In genomic region chr5:156913719-156914370, GRCh38 we compare ENCODE assay signal across 9 cellular contexts. TPM values are rescaled to one million over a fixed set of nuclear protein-coding genes. Genes with fewer than 3 reads are reported as not detected.
DNase-seq lines count a peak whose midpoint lies in the region; ATAC-seq and TF ChIP-seq lines count a peak whose summit lies in the region.
"Had no signal": no experiment of that assay in that cellular context is flagged by ENCODE, and none has a peak within 500 bp of the region (broad histone marks: within the 10 kb centered on the region; RNA-seq: fewer than 3 reads in every experiment).

No MANE protein-coding gene starts in this region.

- peak overlapping the region; percentile 29 for H3K27ac ChIP-seq in CD4-positive, alpha-beta T cell (ENCODE audit: low read depth, low read length)
- H3K27ac ChIP-seq in ovary (no peak overlapping the region), osteoblast (ENCODE audit: low read depth, low read length) (no peak overlapping the region)

- H3K4me1 Mint-ChIP-seq in CD4-positive, alpha-beta T cell (ENCODE audit: low read depth) = peaks cover 47% of the 10 kb centered on the region
- peaks cover 38% of the 10 kb centered on the region for H3K4me1 Mint-ChIP-seq in central memory CD8-positive, alpha-beta T cell

- POLR2A ChIA-PET in CD4-positive, alpha-beta T cell (lab: Charles Lee) = interaction anchor here (0.6 to 1.9 kb wide), 11 partner anchors 9 to 490 kb away, joined by 3 to 17 read pairs (median 4); partner anchors contain the start of gene MED7

- peak overlapping the region; percentile 89 for H3K27ac Mint-ChIP-seq in CD4-positive, alpha-beta T cell
- peak overlapping the region; percentile 85 for H3K27ac Mint-ChIP-seq in central memory CD8-positive, alpha-beta T cell (ENCODE audit: low read depth)

- H3K4me2 ChIP-seq in osteoblast (ENCODE audit: insufficient read depth, low read length) = no peak overlapping the region

- TF ChIP-seq EP300 in ovary (IDR thresholded peaks at IDR 0.05) = no peak

- no peak overlapping the region for H3K4me3 ChIP-seq in ovary
- H3K4me3 ChIP-seq in osteoblast (ENCODE audit: insufficient read depth, low read length) = no peak overlapping the region

- no peaks in the 10 kb centered on the region for H3K27me3 ChIP-seq in CD4-positive, alpha-beta T cell (ENCODE audit: control insufficient read depth, insufficient read depth, low read length)
- H3K27me3 ChIP-seq in ovary (no peaks in the 10 kb centered on the region), osteoblast (ENCODE audit: insufficient read depth, low read length) (no peaks in the 10 kb centered on the region)

- CTCF ChIA-PET in CD4-positive, alpha-beta T cell (lab: Charles Lee) = interaction anchor here (1.1 kb wide), 1 partner anchor 21 kb away, joined by 3 read pairs; no protein-coding TSS in a partner anchor

- ATAC-seq in CD4-positive, alpha-beta T cell (ENCODE audit: poor library complexity) = peak; percentile 67
- ATAC-seq in GM18907 (IDR thresholded peaks at IDR 0.05; ENCODE audit: unreplicated experiment) = peak; percentile 88
- ATAC-seq in HG03060 (IDR thresholded peaks at IDR 0.05; ENCODE audit: low read depth, unreplicated experiment) = peak; percentile 91
- ATAC-seq in central memory CD8-positive, alpha-beta T cell (replicated peaks; ENCODE audit: extremely low read depth, poor library complexity, severe bottlenecking) = peak; percentile 92

- peaks cover 6% of the 10 kb centered on the region for H3K9me3 Mint-ChIP-seq in CD4-positive, alpha-beta T cell
- H3K9me3 Mint-ChIP-seq in central memory CD8-positive, alpha-beta T cell = peaks cover 4% of the 10 kb centered on the region

- no peak for TF ChIP-seq POLR2A in ovary (IDR thresholded peaks at IDR 0.05)

- H3K27me3 Mint-ChIP-seq in CD4-positive, alpha-beta T cell = no peaks in the 10 kb centered on the region
- H3K27me3 Mint-ChIP-seq in central memory CD8-positive, alpha-beta T cell = no peaks in the 10 kb centered on the region

- 54 to 61% (median 59%) methylated on average over 5 of the region's 5 CpGs for WGBS in ovary, 3 donors

- H3K4me1 ChIP-seq in ovary (ENCODE audit: insufficient read depth) (no peaks in the 10 kb centered on the region), osteoblast (ENCODE audit: insufficient read depth, low read length) (no peaks in the 10 kb centered on the region)

- no peaks in the 10 kb centered on the region for H3K79me2 ChIP-seq in osteoblast (ENCODE audit: insufficient read depth, low read length)

- H3K4me3 Mint-ChIP-seq in CD4-positive, alpha-beta T cell = peak overlapping the region; percentile 52
- H3K4me3 Mint-ChIP-seq in central memory CD8-positive, alpha-beta T cell = peak overlapping the region; percentile 74

- intact Hi-C loops in CD4-positive, alpha-beta T cell (cut with DNase I, micrococcal nuclease) = no loop called here
- intact Hi-C loops in ovary (cut with DNase I) = no loop called here

- peak in 5 of 10 experiments; percentile 8 to 39 (median 24) for DNase-seq in CD4-positive, alpha-beta T cell
- DNase-seq in NCI-H2171 (lab: John Stamatoyannopoulos, UW) = peak; percentile 38
- peak in 1 of 2 donors; percentile 14 for DNase-seq in central memory CD8-positive, alpha-beta T cell (ENCODE audit: low spot score in 2 of 2)
- no peak for DNase-seq in LoVo (ENCODE audit: low spot score)
- no peak for DNase-seq in ovary
- DNase-seq in osteoblast (ENCODE audit: insufficient read length, low spot score, missing footprints) = no peak

- no peak for TF ChIP-seq CTCF in CD4-positive, alpha-beta T cell (IDR thresholded peaks at IDR 0.05)
- TF ChIP-seq CTCF in ovary (IDR thresholded peaks at IDR 0.05) = no peak
- TF ChIP-seq CTCF in osteoblast (IDR thresholded peaks at IDR 0.05; ENCODE audit: extremely low read depth, low read depth, low read length) = no peak

- H3K36me3 ChIP-seq in ovary (no peaks in the 10 kb centered on the region), osteoblast (ENCODE audit: insufficient read depth, low read length) (no peaks in the 10 kb centered on the region)

- no peaks in the 10 kb centered on the region for H3K9me3 ChIP-seq in CD4-positive, alpha-beta T cell (ENCODE audit: control insufficient read depth, low read length)
- H3K9me3 ChIP-seq in ovary = no peaks in the 10 kb centered on the region
- no peaks in the 10 kb centered on the region for H3K9me3 ChIP-seq in osteoblast (ENCODE audit: low read depth, low read length)

- H3K36me3 Mint-ChIP-seq in CD4-positive, alpha-beta T cell (ENCODE audit: low read depth) = peaks cover 12% of the 10 kb centered on the region
- H3K36me3 Mint-ChIP-seq in central memory CD8-positive, alpha-beta T cell (ENCODE audit: insufficient read depth) = no peaks in the 10 kb centered on the region

- no peak overlapping the region for H2AFZ ChIP-seq in osteoblast (ENCODE audit: low read length)

- no peaks in the 10 kb centered on the region for H4K20me1 ChIP-seq in osteoblast (ENCODE audit: insufficient read depth, low read length)

RNA-seq across cellular contexts. Expression of gene TIMD4, which starts 49.2 kb away (rescaled TPM):
- total RNA-seq in CD4-positive, alpha-beta T cell = 1 to 10 TPM; 1.6 to 2.0 TPM
- total RNA-seq in ovary = not detected
- polyA plus RNA-seq in ovary = under 1 TPM; 0.07 to 0.67 TPM
- total RNA-seq in osteoblast = not detected in 2 replicates
- total RNA-seq: myocyte had no signal
